In the genomic region with DNA sequence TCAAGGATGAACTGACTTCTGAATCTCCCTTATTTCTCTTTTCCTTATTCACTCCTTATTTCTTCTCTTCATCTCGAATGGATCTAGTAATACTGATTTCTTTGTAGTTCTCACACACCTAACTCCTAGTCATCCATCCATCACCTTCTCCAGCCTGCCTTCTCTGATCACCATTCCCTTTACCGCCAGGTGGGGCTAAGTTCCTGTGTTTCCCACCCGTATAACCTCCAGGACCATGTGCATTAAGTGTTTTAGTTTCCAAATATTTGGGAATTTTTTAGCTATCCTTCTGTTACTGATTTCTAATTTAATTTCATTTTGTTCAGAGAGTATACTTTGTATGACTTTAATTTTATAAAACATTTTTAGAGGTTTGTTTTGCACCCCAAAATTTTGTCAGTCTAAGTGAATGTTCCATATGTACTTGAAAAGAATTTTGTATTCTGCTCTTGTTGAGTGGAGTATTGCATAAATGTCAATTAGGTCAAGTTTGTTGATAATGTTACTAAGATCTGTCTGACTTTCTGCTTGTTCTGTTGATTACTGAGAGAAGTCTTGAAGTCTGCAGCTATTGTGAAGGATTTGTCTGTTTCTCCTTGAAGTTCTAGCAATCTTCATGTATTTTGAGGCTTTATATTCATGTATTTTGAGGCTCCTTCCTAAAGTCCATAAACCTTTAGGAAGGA, we compare ENCODE assay signal across 15 cellular contexts.
DNase-seq lines count a peak whose midpoint lies in the region; ATAC-seq and TF ChIP-seq lines count a peak whose summit lies in the region.
"Had no signal": no experiment of that assay in that cellular context is flagged by ENCODE, and none has a peak within 500 bp of the region (broad histone marks: within the 10 kb centered on the region; RNA-seq: fewer than 3 reads in every experiment).

No MANE protein-coding gene starts in this region.

- TF ChIP-seq CTCF in choroid plexus epithelial cell (conservative IDR thresholded peaks at IDR 0.05; ENCODE audit: low read depth, low read length), result peak; percentile 35
- TF ChIP-seq CTCF in nephron progenitor cell (IDR thresholded peaks at IDR 0.05), result peak; percentile 13
- TF ChIP-seq CTCF in GM13976 (IDR thresholded peaks at IDR 0.05; ENCODE audit: borderline replicate concordance, control extremely low read depth, extremely low read depth, insufficient read depth, missing control alignments), result no peak

- H3K4me3 Mint-ChIP-seq in nephron progenitor cell, result no peak overlapping the region
- H3K4me3 Mint-ChIP-seq: activated naive CD8-positive, alpha-beta T cell treated with anti-CD3 and anti-CD28 coated beads, Interleukin-2, amount 50 U/mL, for 24 hours; stimulated activated naive CD8-positive, alpha-beta T cell treated with anti-CD3 and anti-CD28 coated beads, Interleukin-15, Interleukin-2, amounts not matched to agents 100 ng/mL and 50 ng/mL, for 24 hours had no signal

- no peak for ATAC-seq in HG02678 (IDR thresholded peaks at IDR 0.05; ENCODE audit: unreplicated experiment)
- ATAC-seq: activated naive CD8-positive, alpha-beta T cell treated with anti-CD3 and anti-CD28 coated beads, Interleukin-2, amount 50 U/mL, for 24 hours; left ventricle myocardium superior had no signal

- no peak overlapping the region for H3K27ac Mint-ChIP-seq in nephron progenitor cell
- H3K27ac Mint-ChIP-seq: activated naive CD8-positive, alpha-beta T cell treated with anti-CD3 and anti-CD28 coated beads, Interleukin-2, amount 50 U/mL, for 24 hours; stimulated activated naive CD8-positive, alpha-beta T cell treated with anti-CD3 and anti-CD28 coated beads, Interleukin-15, Interleukin-2, amounts not matched to agents 100 ng/mL and 50 ng/mL, for 24 hours had no signal

- H3K27me3 Mint-ChIP-seq in nephron progenitor cell (ENCODE audit: low read depth, poor library complexity), result no peaks in the 10 kb centered on the region
- H3K27me3 Mint-ChIP-seq: activated naive CD8-positive, alpha-beta T cell treated with anti-CD3 and anti-CD28 coated beads, Interleukin-2, amount 50 U/mL, for 24 hours; stimulated activated naive CD8-positive, alpha-beta T cell treated with anti-CD3 and anti-CD28 coated beads, Interleukin-15, Interleukin-2, amounts not matched to agents 100 ng/mL and 50 ng/mL, for 24 hours had no signal

- no peak overlapping the region for H3K4me3 ChIP-seq in choroid plexus epithelial cell (ENCODE audit: low read depth, low read length)
- H3K4me3 ChIP-seq: esophagus muscularis mucosa, SJCRH30 had no signal

- in situ Hi-C loops in KBM-7 (cut with MboI; ENCODE audit: low pct_unique_long_range_greater_than_20kb, low sequenced_read_pairs), result no loop called here
- in situ Hi-C loops in GM13976 (cut with MboI; ENCODE audit: low sequenced_read_pairs, unreplicated experiment), result no loop called here

- peaks cover 42% of the 10 kb centered on the region for H3K36me3 Mint-ChIP-seq in nephron progenitor cell (ENCODE audit: low read depth)

- peak; percentile 27 for DNase-seq in ELF-1 (ENCODE audit: low read depth, low spot score)
- peak; percentile 26 for DNase-seq in KBM-7
- peak; percentile 14 for DNase-seq in choroid plexus epithelial cell (ENCODE audit: low read depth)
- DNase-seq in nephron progenitor cell, result no peak
- DNase-seq in GM13976 (ENCODE audit: low spot score), result no peak
- DNase-seq in ecto neural progenitor cell (ENCODE audit: low spot score), result no peak
- DNase-seq in inferior parietal cortex (ENCODE audit: extremely low spot score), result no peak
- DNase-seq: activated naive CD8-positive, alpha-beta T cell treated with anti-CD3 and anti-CD28 coated beads, Interleukin-2, amount 50 U/mL, for 24 hours; left ventricle myocardium superior; NCI-H187; NCI-H748 treated with DMSO at 0.1 percent for 48 hours; SJCRH30 had no signal

- no peaks in the 10 kb centered on the region for H3K9me3 Mint-ChIP-seq in nephron progenitor cell
- H3K9me3 Mint-ChIP-seq: activated naive CD8-positive, alpha-beta T cell treated with anti-CD3 and anti-CD28 coated beads, Interleukin-2, amount 50 U/mL, for 24 hours; stimulated activated naive CD8-positive, alpha-beta T cell treated with anti-CD3 and anti-CD28 coated beads, Interleukin-15, Interleukin-2, amounts not matched to agents 100 ng/mL and 50 ng/mL, for 24 hours had no signal

- H3K4me1 Mint-ChIP-seq in nephron progenitor cell, result peaks cover 24% of the 10 kb centered on the region

Comparison
In these comparisons a context has a peak if more than half of its experiments do, and no peak if none do; other contexts are left out.
1. DNase-seq: peak in ELF-1 (single experiment), KBM-7 (single experiment) and choroid plexus epithelial cell (single experiment); none in nephron progenitor cell (single experiment), GM13976 (single experiment), ecto neural progenitor cell (single experiment) and inferior parietal cortex (single experiment).